Comparison of ENCODE assay signal across 16 cellular contexts in genomic region chr5:147187163-147187562, GRCh38. TPM values are rescaled to one million over a fixed set of nuclear protein-coding genes. Genes with fewer than 3 reads are reported as not detected.
"Had no signal": no experiment of that assay in that cellular context is flagged by ENCODE, and none has a peak within 500 bp of the region (broad histone marks: within the 10 kb centered on the region; RNA-seq: fewer than 3 reads in every experiment).

No MANE protein-coding gene starts in this region.

- H3K4me1 ChIP-seq: ascending aorta, breast epithelium, prostate gland, tibial artery had no signal

- H3K9me3 ChIP-seq: ascending aorta, breast epithelium, prostate gland, tibial artery had no signal

- DNase-seq: activated CD4-positive, alpha-beta T cell treated with anti-CD3 and anti-CD28 coated beads, Interleukin-2, amount 50 U/mL, for 1 hour; activated CD8-positive, alpha-beta memory T cell treated with anti-CD3 and anti-CD28 coated beads for 24 hours; activated CD8-positive, alpha-beta memory T cell treated with anti-CD3 and anti-CD28 coated beads, Interleukin-2, amount 50 U/mL, for 48 hours; activated effector memory CD4-positive, alpha-beta T cell treated with Interleukin-2 at 50 U/mL for 16 hours; activated T-cell treated with anti-CD3 and anti-CD28 coated beads, Interleukin-2, amount 50 U/mL, for 48 hours; effector memory CD4-positive, alpha-beta T cell; left ventricle myocardium superior; naive thymus-derived CD4-positive, alpha-beta T cell; right cardiac atrium; stimulated activated naive CD8-positive, alpha-beta T cell treated with anti-CD3 and anti-CD28 coated beads, Interleukin-15, Interleukin-2, amounts not matched to agents 100 U/mL and 50 U/mL, for 24 hours; T-helper 9 cell; tibial artery had no signal

- ATAC-seq: left ventricle myocardium superior; naive thymus-derived CD4-positive, alpha-beta T cell; right cardiac atrium; stimulated activated naive CD8-positive, alpha-beta T cell treated with anti-CD3 and anti-CD28 coated beads, Interleukin-15, Interleukin-2, amounts not matched to agents 100 U/mL and 50 U/mL, for 24 hours had no signal

- H3K4me3 ChIP-seq: ascending aorta, breast epithelium, prostate gland, skin epidermis, tibial artery had no signal

- H3K27me3 ChIP-seq: ascending aorta, breast epithelium, tibial artery had no signal

- H3K36me3 ChIP-seq: ascending aorta, breast epithelium, prostate gland, tibial artery had no signal

RNA-seq across cellular contexts. Expression of gene STK32A, which starts 47.7 kb away (rescaled TPM):
- polyA plus RNA-seq: naive thymus-derived CD4-positive, alpha-beta T cell had no signal
